Comparison of ENCODE assay signal across 11 cellular contexts in the genomic region with DNA sequence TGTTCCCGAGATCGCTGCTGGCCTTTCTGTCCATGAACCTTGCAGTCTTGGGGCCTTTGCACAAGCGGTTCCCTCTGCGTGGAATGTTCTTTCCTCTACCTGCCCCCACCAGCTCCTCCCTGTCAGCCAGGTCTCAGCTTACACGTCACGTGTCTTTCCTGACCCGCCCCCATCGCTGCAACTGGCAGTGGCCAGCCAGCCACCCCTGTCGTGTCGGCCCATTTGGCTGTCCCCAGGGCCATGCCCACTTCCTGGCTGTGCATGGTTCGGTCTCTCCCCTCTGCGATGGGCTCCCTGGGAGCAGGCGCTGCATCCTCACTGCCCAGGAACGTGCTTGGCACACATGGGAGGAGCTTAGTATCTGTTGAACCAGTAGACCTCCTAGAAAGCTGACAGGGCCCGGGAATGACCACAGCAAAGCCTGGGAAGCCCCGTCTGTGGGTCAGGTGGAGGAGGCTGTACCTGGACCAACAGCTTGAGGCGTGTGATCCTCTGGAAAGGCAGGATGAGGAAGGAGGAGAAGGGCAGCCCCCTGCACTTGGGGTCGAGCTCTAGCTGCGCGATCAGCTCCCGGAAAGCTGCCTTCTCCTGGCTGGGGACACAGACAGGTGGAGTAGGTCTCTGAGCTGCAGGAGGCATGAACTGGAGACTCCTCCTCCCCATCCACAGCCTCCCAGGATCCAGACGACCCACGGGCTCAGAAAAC. TPM values are rescaled to one million over a fixed set of nuclear protein-coding genes. Genes with fewer than 3 reads are reported as not detected.
DNase-seq lines count a peak whose midpoint lies in the region; ATAC-seq and TF ChIP-seq lines count a peak whose summit lies in the region.
"Had no signal": no experiment of that assay in that cellular context is flagged by ENCODE, and none has a peak within 500 bp of the region (broad histone marks: within the 10 kb centered on the region; RNA-seq: fewer than 3 reads in every experiment).

No MANE protein-coding gene starts in this region.

- no peak overlapping the region for H2BK20ac ChIP-seq in H9 (ENCODE audit: low read depth, low read length, poor library complexity, severe bottlenecking)

- H3K4me3 ChIP-seq in prostate gland = peak overlapping the region in 1 of 2 donors; percentile 8
- H3K4me3 ChIP-seq: ascending aorta, ovary had no signal

- H4K91ac ChIP-seq in H9 (ENCODE audit: insufficient read length, low read depth, low read length) = no peak overlapping the region

- peak; percentile 30 for TF ChIP-seq POLR2A in prostate gland (IDR thresholded peaks at IDR 0.05)

- H2AFZ ChIP-seq in H9 (ENCODE audit: low read length) = no peak overlapping the region

- no peaks in the 10 kb centered on the region for H3K9me3 ChIP-seq in H9 (ENCODE audit: control insufficient read depth, low read depth, low read length)
- no peaks in the 10 kb centered on the region for H3K9me3 ChIP-seq in prostate gland
- H3K9me3 ChIP-seq: ascending aorta, ovary had no signal

- H2BK120ac ChIP-seq in H9 (ENCODE audit: low read depth, low read length, poor library complexity, severe bottlenecking) = no peak overlapping the region

- no peaks in the 10 kb centered on the region for H3K27me3 ChIP-seq in H9 (ENCODE audit: insufficient read depth, low read length)
- H3K27me3 ChIP-seq in prostate gland (replicated peaks; ENCODE audit: insufficient read depth) = no peaks in the 10 kb centered on the region
- H3K27me3 ChIP-seq: ascending aorta, ovary had no signal

- no peaks in the 10 kb centered on the region for H4K20me1 ChIP-seq in H9 (ENCODE audit: control insufficient read depth, insufficient read depth, insufficient read length)

- peaks cover 0 to 2% of the 10 kb centered on the region in 2 experiments; a peak in 2 of 5 replicates for H3K9me3 Mint-ChIP-seq in H9

- no peak overlapping the region for H2BK12ac ChIP-seq in H9 (ENCODE audit: insufficient read length, low read depth, low read length)

- no peak overlapping the region for H3K14ac ChIP-seq in H9 (ENCODE audit: insufficient read depth, low read length)

- H2AK5ac ChIP-seq in H9 (ENCODE audit: insufficient read length, low read length) = no peak overlapping the region

- ATAC-seq in HG02884 (IDR thresholded peaks at IDR 0.05; ENCODE audit: unreplicated experiment) (no peak), GM18907 (IDR thresholded peaks at IDR 0.05; ENCODE audit: unreplicated experiment) (no peak), GM19455 (IDR thresholded peaks at IDR 0.05; ENCODE audit: unreplicated experiment) (no peak)

- no peak overlapping the region for H3K27ac ChIP-seq in H9 (ENCODE audit: insufficient read length, low read depth, low read length)
- peak overlapping the region in 1 of 2 donors; percentile 44 for H3K27ac ChIP-seq in prostate gland
- H3K27ac ChIP-seq: ascending aorta, ovary had no signal

- H3K4me2 ChIP-seq in H9 (ENCODE audit: insufficient read depth, insufficient read length, low read length) = peak overlapping the region; percentile 5

- no peak overlapping the region for H2BK5ac ChIP-seq in H9 (ENCODE audit: insufficient read length, low read length)

- no peak overlapping the region for H3K23ac ChIP-seq in H9 (ENCODE audit: insufficient read length, low read depth, low read length)

- H3K4ac ChIP-seq in H9 (ENCODE audit: low read depth, low read length) = no peak overlapping the region

- intact Hi-C loops in prostate gland (cut with DNase I) = no loop called here

- no peaks in the 10 kb centered on the region; a peak in 1 of 7 replicates for H3K36me3 Mint-ChIP-seq in H9 (ENCODE audit: insufficient read depth in 1 of 3, low read depth in 3 of 3)

- H3K4me1 ChIP-seq in H9 (ENCODE audit: insufficient read depth, low read length) (no peaks in the 10 kb centered on the region; the same call in 1 of the 2 replicates), prostate gland (replicated peaks) (no peaks in the 10 kb centered on the region)
- H3K4me1 ChIP-seq: ascending aorta had no signal

- no peak overlapping the region for H3K56ac ChIP-seq in H9 (ENCODE audit: insufficient read length, low read depth, low read length)

- no peak overlapping the region for H4K8ac ChIP-seq in H9 (replicated peaks; ENCODE audit: insufficient read length, low read depth, low read length)

- H3K36me3 ChIP-seq in prostate gland = no peaks in the 10 kb centered on the region
- H3K36me3 ChIP-seq: ascending aorta, ovary had no signal

- H3K79me2 ChIP-seq in H9 (ENCODE audit: insufficient read depth, low read length) = no peaks in the 10 kb centered on the region

- no CpG with 5 or more reads among the region's 23 CpGs for WGBS in H9 (ENCODE audit: extremely low coverage, insufficient read length, low lambda C conversion rate)
- WGBS in prostate gland = 23% methylated on average over 23 of the region's 23 CpGs

- peaks cover 55% of the 10 kb centered on the region for H3K27me3 Mint-ChIP-seq in H9 (ENCODE audit: low read depth)

- H3K79me1 ChIP-seq in H9 (ENCODE audit: insufficient read depth, low read depth, low read length, poor library complexity, severe bottlenecking) = no peaks in the 10 kb centered on the region

- TF ChIP-seq CTCF in H9 (conservative IDR thresholded peaks at IDR 0.05) (no peak), prostate gland (IDR thresholded peaks at IDR 0.05) (peak in 1 of 4 experiments; percentile 4)

- no peak overlapping the region for H2BK15ac ChIP-seq in H9 (ENCODE audit: low read depth, low read length)

- H3K9ac ChIP-seq in H9 (ENCODE audit: extremely low read depth, insufficient read length, low read length) = no peak overlapping the region

- H3K27ac Mint-ChIP-seq in H9 = peak overlapping the region in 2 of 3 experiments; percentile 25 to 76; a peak in 3 of 7 replicates

- no peak overlapping the region for H3T11ph ChIP-seq in H9 (ENCODE audit: low read length)

- no peaks in the 10 kb centered on the region for H3K23me2 ChIP-seq in H9 (ENCODE audit: insufficient read length, low read depth, low read length, poor library complexity, severe bottlenecking)

- DNase-seq in H9 = peak; percentile 86
- DNase-seq in OCI-M1 (lab: John Stamatoyannopoulos, UW) = peak; percentile 38
- DNase-seq in fibroblast of gingiva (ENCODE audit: low read depth) = peak; percentile 23
- DNase-seq in prostate gland (ENCODE audit: low spot score) = peak; percentile 78
- no peak for DNase-seq in hypothalamus (lab: John Stamatoyannopoulos, UW)
- DNase-seq: NCI-H2227 treated with DMSO at 0.1 percent for 48 hours had no signal

- peak overlapping the region; percentile 40 to 45; a peak in 4 of 5 replicates for H3K4me3 Mint-ChIP-seq in H9

- no peak overlapping the region for H4K5ac ChIP-seq in H9 (ENCODE audit: insufficient read length, low read depth, low read length)

- H3K18ac ChIP-seq in H9 (ENCODE audit: insufficient read length, low read depth, low read length) = no peak overlapping the region

- H3K4me1 Mint-ChIP-seq in H9 = peaks cover 19 to 23% of the 10 kb centered on the region in 2 experiments

RNA-seq across cellular contexts. Expression of a gene that starts 21.0 kb away (rescaled TPM):
- total RNA-seq in H9 (2021) (0.61 and 1.1 TPM in 2 replicates), prostate gland (1 to 10 TPM; 1.7 to 8.0 TPM)
- total RNA-seq: ascending aorta had no signal

Comparison
In these comparisons a context has a peak if more than half of its experiments do, and no peak if none do; other contexts are left out.
1. DNase-seq: peak in H9 (single experiment), OCI-M1 (single experiment), fibroblast of gingiva (single experiment) and prostate gland (single experiment); none in hypothalamus (0 of 51).